Comparison of ENCODE assay signal across 1 cellular context in the genomic region with DNA sequence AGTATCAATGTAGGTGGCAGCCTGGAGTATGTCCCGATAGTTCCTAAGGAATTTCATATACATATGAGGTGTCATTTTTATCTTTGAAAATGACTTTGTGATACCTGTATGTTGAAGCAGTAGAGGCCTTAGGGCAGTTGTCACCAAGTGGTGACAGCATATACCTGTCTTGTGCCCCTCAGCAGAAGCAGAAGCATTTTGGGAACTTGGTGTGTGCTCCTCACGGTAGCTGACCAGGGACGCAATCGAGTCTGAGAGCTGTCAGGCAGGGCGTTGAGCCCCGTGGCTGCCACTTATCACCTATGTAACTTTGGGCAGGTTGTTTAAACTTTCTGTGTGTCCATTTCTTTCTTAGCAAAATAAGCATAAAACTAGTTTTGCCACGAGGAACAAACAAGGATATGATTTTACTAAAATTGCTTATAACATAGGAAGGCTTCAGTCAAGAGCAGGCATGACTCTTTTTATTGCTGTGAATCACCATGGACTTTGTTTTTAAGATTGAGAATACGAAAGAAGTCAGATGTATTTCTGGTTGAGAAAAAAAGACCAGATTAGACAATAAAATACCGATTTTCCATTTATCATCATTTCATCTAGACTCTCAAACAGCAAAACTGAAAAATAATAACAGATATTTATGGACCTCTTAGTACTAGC.
TF ChIP-seq lines count a peak whose summit lies in the region.

No MANE protein-coding gene starts in this region.

TF ChIP-seq in HCT116, 20 proteins besides CTCF, POLR2A, EP300 and RAD21 (continued from another document):
- TF ChIP-seq SP1 (IDR thresholded peaks at IDR 0.05; ENCODE audit: low read depth) (no peak), ZFX (IDR thresholded peaks at IDR 0.05) (no peak), CEBPB (IDR thresholded peaks at IDR 0.05; ENCODE audit: low read depth) (no peak), FOSL1 (IDR thresholded peaks at IDR 0.05; ENCODE audit: low read depth) (no peak), SIN3A (IDR thresholded peaks at IDR 0.05; ENCODE audit: low read depth) (no peak), TCF7L2 (IDR thresholded peaks at IDR 0.05; ENCODE audit: borderline replicate concordance, extremely low read depth, insufficient read depth, insufficient read length) (no peak)
- TF ChIP-seq, protein P1, sequence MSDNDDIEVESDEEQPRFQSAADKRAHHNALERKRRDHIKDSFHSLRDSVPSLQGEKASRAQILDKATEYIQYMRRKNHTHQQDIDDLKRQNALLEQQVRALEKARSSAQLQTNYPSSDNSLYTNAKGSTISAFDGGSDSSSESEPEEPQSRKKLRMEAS (IDR thresholded peaks at IDR 0.05), result no peak
- TF ChIP-seq, protein P2, sequence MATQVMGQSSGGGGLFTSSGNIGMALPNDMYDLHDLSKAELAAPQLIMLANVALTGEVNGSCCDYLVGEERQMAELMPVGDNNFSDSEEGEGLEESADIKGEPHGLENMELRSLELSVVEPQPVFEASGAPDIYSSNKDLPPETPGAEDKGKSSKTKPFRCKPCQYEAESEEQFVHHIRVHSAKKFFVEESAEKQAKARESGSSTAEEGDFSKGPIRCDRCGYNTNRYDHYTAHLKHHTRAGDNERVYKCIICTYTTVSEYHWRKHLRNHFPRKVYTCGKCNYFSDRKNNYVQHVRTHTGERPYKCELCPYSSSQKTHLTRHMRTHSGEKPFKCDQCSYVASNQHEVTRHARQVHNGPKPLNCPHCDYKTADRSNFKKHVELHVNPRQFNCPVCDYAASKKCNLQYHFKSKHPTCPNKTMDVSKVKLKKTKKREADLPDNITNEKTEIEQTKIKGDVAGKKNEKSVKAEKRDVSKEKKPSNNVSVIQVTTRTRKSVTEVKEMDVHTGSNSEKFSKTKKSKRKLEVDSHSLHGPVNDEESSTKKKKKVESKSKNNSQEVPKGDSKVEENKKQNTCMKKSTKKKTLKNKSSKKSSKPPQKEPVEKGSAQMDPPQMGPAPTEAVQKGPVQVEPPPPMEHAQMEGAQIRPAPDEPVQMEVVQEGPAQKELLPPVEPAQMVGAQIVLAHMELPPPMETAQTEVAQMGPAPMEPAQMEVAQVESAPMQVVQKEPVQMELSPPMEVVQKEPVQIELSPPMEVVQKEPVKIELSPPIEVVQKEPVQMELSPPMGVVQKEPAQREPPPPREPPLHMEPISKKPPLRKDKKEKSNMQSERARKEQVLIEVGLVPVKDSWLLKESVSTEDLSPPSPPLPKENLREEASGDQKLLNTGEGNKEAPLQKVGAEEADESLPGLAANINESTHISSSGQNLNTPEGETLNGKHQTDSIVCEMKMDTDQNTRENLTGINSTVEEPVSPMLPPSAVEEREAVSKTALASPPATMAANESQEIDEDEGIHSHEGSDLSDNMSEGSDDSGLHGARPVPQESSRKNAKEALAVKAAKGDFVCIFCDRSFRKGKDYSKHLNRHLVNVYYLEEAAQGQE (IDR thresholded peaks at IDR 0.05; ENCODE audit: low read depth), result no peak
- TF ChIP-seq, protein P3, sequence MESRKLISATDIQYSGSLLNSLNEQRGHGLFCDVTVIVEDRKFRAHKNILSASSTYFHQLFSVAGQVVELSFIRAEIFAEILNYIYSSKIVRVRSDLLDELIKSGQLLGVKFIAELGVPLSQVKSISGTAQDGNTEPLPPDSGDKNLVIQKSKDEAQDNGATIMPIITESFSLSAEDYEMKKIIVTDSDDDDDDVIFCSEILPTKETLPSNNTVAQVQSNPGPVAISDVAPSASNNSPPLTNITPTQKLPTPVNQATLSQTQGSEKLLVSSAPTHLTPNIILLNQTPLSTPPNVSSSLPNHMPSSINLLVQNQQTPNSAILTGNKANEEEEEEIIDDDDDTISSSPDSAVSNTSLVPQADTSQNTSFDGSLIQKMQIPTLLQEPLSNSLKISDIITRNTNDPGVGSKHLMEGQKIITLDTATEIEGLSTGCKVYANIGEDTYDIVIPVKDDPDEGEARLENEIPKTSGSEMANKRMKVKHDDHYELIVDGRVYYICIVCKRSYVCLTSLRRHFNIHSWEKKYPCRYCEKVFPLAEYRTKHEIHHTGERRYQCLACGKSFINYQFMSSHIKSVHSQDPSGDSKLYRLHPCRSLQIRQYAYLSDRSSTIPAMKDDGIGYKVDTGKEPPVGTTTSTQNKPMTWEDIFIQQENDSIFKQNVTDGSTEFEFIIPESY (IDR thresholded peaks at IDR 0.05; ENCODE audit: extremely low read depth, insufficient replicate concordance, low read length), result no peak
- TF ChIP-seq, protein P4, sequence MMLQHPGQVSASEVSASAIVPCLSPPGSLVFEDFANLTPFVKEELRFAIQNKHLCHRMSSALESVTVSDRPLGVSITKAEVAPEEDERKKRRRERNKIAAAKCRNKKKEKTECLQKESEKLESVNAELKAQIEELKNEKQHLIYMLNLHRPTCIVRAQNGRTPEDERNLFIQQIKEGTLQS (IDR thresholded peaks at IDR 0.05), result no peak
